ENCODE assay signal across 8 cellular contexts in the genomic region with DNA sequence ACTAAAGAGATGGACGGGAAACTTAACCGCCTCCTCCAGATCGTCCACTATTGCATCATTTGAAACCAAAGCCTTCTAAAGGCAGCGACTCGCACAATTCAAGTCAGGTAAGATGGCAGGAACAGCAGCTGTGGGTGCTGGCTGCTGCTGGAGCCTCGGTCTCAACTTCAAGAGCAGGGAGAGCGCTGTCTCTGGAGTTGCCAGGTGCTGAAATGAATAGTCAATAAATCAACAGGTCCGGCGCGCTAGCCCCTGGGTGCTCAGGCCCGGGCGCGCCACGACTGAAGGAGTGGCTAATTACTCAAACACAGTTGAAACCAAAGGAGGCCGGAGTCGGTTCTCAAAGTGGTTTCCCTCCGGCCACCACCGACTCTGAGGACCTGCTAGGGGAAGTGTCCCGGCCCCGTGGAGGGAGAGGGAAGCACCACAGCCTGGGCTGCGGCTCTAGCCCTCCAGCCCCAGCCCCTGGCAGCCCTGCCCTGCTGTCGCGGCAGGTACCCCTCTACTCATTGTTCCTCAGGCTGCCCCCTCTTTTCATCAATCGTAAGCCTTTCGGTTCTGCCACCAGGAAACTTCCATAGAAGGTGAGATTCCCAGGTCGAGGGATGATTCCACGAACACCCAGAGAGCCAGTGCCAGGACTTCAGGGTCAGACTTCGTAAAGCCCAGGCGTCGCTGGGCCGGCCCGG. TPM values are rescaled to one million over a fixed set of nuclear protein-coding genes. Genes with fewer than 3 reads are reported as not detected.
DNase-seq lines count a peak whose midpoint lies in the region; ATAC-seq and TF ChIP-seq lines count a peak whose summit lies in the region.

No MANE protein-coding gene starts in this region.

- H3K36me3 Mint-ChIP-seq in naive B cell, result no peaks in the 10 kb centered on the region

- H3K9me3 ChIP-seq in esophagus squamous epithelium, result no peaks in the 10 kb centered on the region
- H3K9me3 ChIP-seq in uterus, result no peaks in the 10 kb centered on the region

- H3K27ac ChIP-seq in esophagus squamous epithelium, result peak overlapping the region; percentile 89 to 97 (median 94)
- H3K27ac ChIP-seq in uterus, result peak overlapping the region; percentile 88 to 95

- ATAC-seq in HG02642 (IDR thresholded peaks at IDR 0.05; ENCODE audit: poor library complexity, unreplicated experiment), result peak; percentile 20
- peak; percentile 12 to 17 for ATAC-seq in naive B cell (ENCODE audit: low read depth in 2 of 2)

- DNase-seq in Caki2 (ENCODE audit: low read depth) (peak; percentile 71), NCI-H2227 treated with DMSO at 0.1 percent for 48 hours (lab: John Stamatoyannopoulos, UW) (peak; percentile 25), activated T-cell treated with anti-CD3 and anti-CD28 coated beads for 24 hours (ENCODE audit: low read depth) (peak; percentile 18), esophagus squamous epithelium (lab: John Stamatoyannopoulos, UW) (peak; percentile 13), naive B cell (peak; percentile 31), uterus (peak; percentile 67), NCI-H1048 (lab: John Stamatoyannopoulos, UW) (no peak)

- intact Hi-C loops in esophagus squamous epithelium (cut with DNase I) (no loop called here), uterus (cut with DNase I; ENCODE audit: low total_unique reads) (loop anchor here (10.0 kb wide), 1 partner anchor 91 kb away; no protein-coding TSS in a partner anchor)

- peaks cover 0 to 8% (median 6%) of the 10 kb centered on the region in 3 donors for H3K27me3 Mint-ChIP-seq in naive B cell

- H3K27ac Mint-ChIP-seq in naive B cell, result peak overlapping the region; percentile 4 to 93 (median 84)

- H3K9me3 Mint-ChIP-seq in naive B cell, result no peaks in the 10 kb centered on the region

- H3K4me3 ChIP-seq in esophagus squamous epithelium (peak overlapping the region; percentile 73 to 97 (median 88)), uterus (peak overlapping the region; percentile 84 to 86)

- H3K4me1 ChIP-seq in esophagus squamous epithelium, result peaks cover 15 to 40% (median 23%) of the 10 kb centered on the region in 3 donors
- no peaks in the 10 kb centered on the region for H3K4me1 ChIP-seq in uterus

- in situ Hi-C loops in Caki2 (cut with HindIII; ENCODE audit: low pct_unique_long_range_greater_than_20kb, low sequenced_read_pairs), result no loop called here

- no peaks in the 10 kb centered on the region for H3K36me3 ChIP-seq in esophagus squamous epithelium
- H3K36me3 ChIP-seq in uterus, result no peaks in the 10 kb centered on the region

- TF ChIP-seq POLR2A in esophagus squamous epithelium (IDR thresholded peaks at IDR 0.05), result peak in 1 of 4 donors; percentile 54
- peak in 1 of 2 donors; percentile 4 for TF ChIP-seq POLR2A in uterus (IDR thresholded peaks at IDR 0.05)

- TF ChIP-seq CTCF in esophagus squamous epithelium (IDR thresholded peaks at IDR 0.05), result no peak
- no peak for TF ChIP-seq CTCF in uterus (IDR thresholded peaks at IDR 0.05)

- H3K4me3 Mint-ChIP-seq in naive B cell, result peak overlapping the region; percentile 86 to 99 (median 96)

- 5 to 7% methylated on average over 3 to 14 of the region's 32 CpGs for WGBS in esophagus squamous epithelium, 2 donors

- H3K27me3 ChIP-seq in esophagus squamous epithelium (no peaks in the 10 kb centered on the region), uterus (no peaks in the 10 kb centered on the region)

- peaks cover 22 to 42% (median 27%) of the 10 kb centered on the region in 3 donors for H3K4me1 Mint-ChIP-seq in naive B cell

RNA-seq across cellular contexts. Expression of a gene that starts 0.8 kb away (rescaled TPM):
- 0.81 and 8.0 TPM in 2 replicates for total RNA-seq in Caki2 (2014; rRNA removed; shearing (Covaris generic); ENCODE audit: low replicate concordance)
- total RNA-seq in esophagus squamous epithelium (10 to 100 TPM; 15.8 to 24.3 (median 17.5) TPM), uterus (10 to 100 TPM; 14.1 to 21.9 (median 19.6) TPM)
- 1 to 10 TPM in 5 of 6 donors, under 1 TPM in 1; 0.19 to 6.7 (median 3.2) TPM for polyA plus RNA-seq in naive B cell (ENCODE audit: low read depth in 6 of 6)
